Comparison of ENCODE assay signal across 1 cellular context in the genomic region with DNA sequence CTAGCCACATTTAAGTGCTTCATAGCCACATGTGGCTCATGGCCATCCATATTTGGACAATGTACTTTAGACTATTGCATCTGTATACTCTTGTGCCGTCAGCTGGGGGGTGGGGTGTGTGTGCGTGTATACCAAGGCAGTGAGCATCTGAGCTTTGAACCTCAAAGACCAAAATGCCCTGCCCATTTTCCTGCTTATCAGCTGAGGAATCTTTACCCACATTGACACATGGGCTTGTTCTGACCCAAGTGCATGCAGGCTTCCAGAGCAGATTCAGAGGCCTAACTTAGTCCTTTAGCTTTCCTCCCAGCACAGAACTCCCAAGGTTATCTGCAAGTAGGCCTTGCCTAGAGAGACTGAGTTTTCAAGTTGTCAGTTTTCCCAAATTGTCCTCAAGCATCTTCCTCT.
TF ChIP-seq lines count a peak whose summit lies in the region.

No MANE protein-coding gene starts in this region.

TF ChIP-seq in HepG2, 621 proteins besides CTCF, POLR2A, EP300 and RAD21 (continued from another document and continues in another):
- peak; percentile 92 for TF ChIP-seq ATF2 (CRISPR knock-in tag; IDR thresholded peaks at IDR 0.05)
- TF ChIP-seq CBX5 (CRISPR knock-in tag; IDR thresholded peaks at IDR 0.05; ENCODE audit: borderline replicate concordance) = peak; percentile 94; the same call in 1 of the 2 replicates
- TF ChIP-seq TRAFD1 (CRISPR knock-in tag; IDR thresholded peaks at IDR 0.05; ENCODE audit: borderline replicate concordance) = no peak; the same call in 1 of the 2 replicates
- TF ChIP-seq, protein P1, sequence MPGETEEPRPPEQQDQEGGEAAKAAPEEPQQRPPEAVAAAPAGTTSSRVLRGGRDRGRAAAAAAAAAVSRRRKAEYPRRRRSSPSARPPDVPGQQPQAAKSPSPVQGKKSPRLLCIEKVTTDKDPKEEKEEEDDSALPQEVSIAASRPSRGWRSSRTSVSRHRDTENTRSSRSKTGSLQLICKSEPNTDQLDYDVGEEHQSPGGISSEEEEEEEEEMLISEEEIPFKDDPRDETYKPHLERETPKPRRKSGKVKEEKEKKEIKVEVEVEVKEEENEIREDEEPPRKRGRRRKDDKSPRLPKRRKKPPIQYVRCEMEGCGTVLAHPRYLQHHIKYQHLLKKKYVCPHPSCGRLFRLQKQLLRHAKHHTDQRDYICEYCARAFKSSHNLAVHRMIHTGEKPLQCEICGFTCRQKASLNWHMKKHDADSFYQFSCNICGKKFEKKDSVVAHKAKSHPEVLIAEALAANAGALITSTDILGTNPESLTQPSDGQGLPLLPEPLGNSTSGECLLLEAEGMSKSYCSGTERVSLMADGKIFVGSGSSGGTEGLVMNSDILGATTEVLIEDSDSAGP (CRISPR knock-in tag; IDR thresholded peaks at IDR 0.05; ENCODE audit: borderline replicate concordance) = no peak; the same call in 1 of the 2 replicates
- TF ChIP-seq RFXANK (CRISPR knock-in tag; IDR thresholded peaks at IDR 0.05) = no peak
- TF ChIP-seq NPAS2 (CRISPR knock-in tag; IDR thresholded peaks at IDR 0.05; ENCODE audit: borderline replicate concordance) = no peak
- peak; percentile 75; the same call in 1 of the 2 replicates for TF ChIP-seq HOMEZ (CRISPR knock-in tag; IDR thresholded peaks at IDR 0.05; ENCODE audit: low read depth)
- TF ChIP-seq ZBTB49 (CRISPR knock-in tag; IDR thresholded peaks at IDR 0.05; ENCODE audit: borderline replicate concordance) = no peak
- TF ChIP-seq SALL2 (CRISPR knock-in tag; IDR thresholded peaks at IDR 0.05) = no peak
- TF ChIP-seq ESRRA (CRISPR knock-in tag; IDR thresholded peaks at IDR 0.05; ENCODE audit: low read depth) = peak; percentile 68; the same call in 1 of the 2 replicates
- no peak for TF ChIP-seq CBX2 (IDR thresholded peaks at IDR 0.05; ENCODE audit: low read depth, low read length)
- no peak for TF ChIP-seq CBX2 (CRISPR knock-in tag; IDR thresholded peaks at IDR 0.05; ENCODE audit: low read depth)
- TF ChIP-seq SP1 (IDR thresholded peaks at IDR 0.05) = no peak
- TF ChIP-seq SP1 (CRISPR knock-in tag; IDR thresholded peaks at IDR 0.05) = no peak
- no peak for TF ChIP-seq ATF7-NPFF (CRISPR knock-in tag; IDR thresholded peaks at IDR 0.05; ENCODE audit: low read depth)
- TF ChIP-seq USF2 (IDR thresholded peaks at IDR 0.05; ENCODE audit: low read depth, low read length) = no peak
- TF ChIP-seq USF2 (CRISPR knock-in tag; IDR thresholded peaks at IDR 0.05; ENCODE audit: borderline replicate concordance) = peak; percentile 90; the same call in 1 of the 2 replicates
- TF ChIP-seq TCF7 (IDR thresholded peaks at IDR 0.05; ENCODE audit: low read depth) = peak; percentile 73
- TF ChIP-seq MLXIP (CRISPR knock-in tag; IDR thresholded peaks at IDR 0.05; ENCODE audit: borderline replicate concordance) = no peak
- TF ChIP-seq, protein P2, sequence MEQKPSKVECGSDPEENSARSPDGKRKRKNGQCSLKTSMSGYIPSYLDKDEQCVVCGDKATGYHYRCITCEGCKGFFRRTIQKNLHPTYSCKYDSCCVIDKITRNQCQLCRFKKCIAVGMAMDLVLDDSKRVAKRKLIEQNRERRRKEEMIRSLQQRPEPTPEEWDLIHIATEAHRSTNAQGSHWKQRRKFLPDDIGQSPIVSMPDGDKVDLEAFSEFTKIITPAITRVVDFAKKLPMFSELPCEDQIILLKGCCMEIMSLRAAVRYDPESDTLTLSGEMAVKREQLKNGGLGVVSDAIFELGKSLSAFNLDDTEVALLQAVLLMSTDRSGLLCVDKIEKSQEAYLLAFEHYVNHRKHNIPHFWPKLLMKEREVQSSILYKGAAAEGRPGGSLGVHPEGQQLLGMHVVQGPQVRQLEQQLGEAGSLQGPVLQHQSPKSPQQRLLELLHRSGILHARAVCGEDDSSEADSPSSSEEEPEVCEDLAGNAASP (CRISPR knock-in tag; IDR thresholded peaks at IDR 0.05; ENCODE audit: borderline replicate concordance) = peak; percentile 59; the same call in 1 of the 2 replicates
- no peak for TF ChIP-seq HNRNPUL1 (IDR thresholded peaks at IDR 0.05; ENCODE audit: low read depth, low read length)
- TF ChIP-seq ZNF225 (CRISPR knock-in tag; IDR thresholded peaks at IDR 0.05) = no peak
- TF ChIP-seq ATF3 (CRISPR knock-in tag; IDR thresholded peaks at IDR 0.05) = peak; percentile 88
- no peak for TF ChIP-seq HNRNPH1 (optimal IDR thresholded peaks at IDR 0.05; ENCODE audit: low read depth, low read length)
- TF ChIP-seq BATF2 (CRISPR knock-in tag; IDR thresholded peaks at IDR 0.05) = no peak
- TF ChIP-seq GRHL1 (CRISPR knock-in tag; conservative IDR thresholded peaks at IDR 0.05) = no peak
- no peak for TF ChIP-seq GPN1 (CRISPR knock-in tag; IDR thresholded peaks at IDR 0.05; ENCODE audit: borderline replicate concordance)
- TF ChIP-seq PITX1 (CRISPR knock-in tag; IDR thresholded peaks at IDR 0.05) = peak; percentile 87
- TF ChIP-seq ZFP41 (CRISPR knock-in tag; IDR thresholded peaks at IDR 0.05; ENCODE audit: borderline replicate concordance) = no peak
- 0 out of 2 replicates have a peak, but pooled peaks have one; percentile 61 for TF ChIP-seq ZNF552 (CRISPR knock-in tag; IDR thresholded peaks at IDR 0.05; ENCODE audit: borderline replicate concordance)
- TF ChIP-seq E2F2 (CRISPR knock-in tag; IDR thresholded peaks at IDR 0.05; ENCODE audit: borderline replicate concordance) = no peak
- TF ChIP-seq NR2F1 (CRISPR knock-in tag; IDR thresholded peaks at IDR 0.05) = peak in 1 of 2 experiments; percentile 44; a peak in 2 of 4 replicates
